In genomic region chr2:176702169-176702568, GRCh38 we compare ENCODE assay signal across 22 cellular contexts.
"Had no signal": no experiment of that assay in that cellular context is flagged by ENCODE, and none has a peak within 500 bp of the region (broad histone marks: within the 10 kb centered on the region; RNA-seq: fewer than 3 reads in every experiment).

No MANE protein-coding gene starts in this region.

- ATAC-seq: effector memory CD8-positive, alpha-beta T cell; mucosa of descending colon; natural killer cell treated with Interleukin-12 subunit alpha and Interleukin-12 subunit beta and Interleukin-15 and Interleukin-18, amount 100 ng/mL, for 72 hours; stimulated activated memory B cell treated with anti-CD40 and anti-IgM and Interleukin-4, amounts not matched to agents 10 μg/mL and 1 μg/mL and 100 μg/mL, for 72 hours; stimulated activated naive CD8-positive, alpha-beta T cell treated with anti-CD3 and anti-CD28 coated beads, Interleukin-15, Interleukin-2, amounts not matched to agents 100 U/mL and 50 U/mL, for 24 hours had no signal

- H3K36me3 ChIP-seq: neural progenitor cell, prostate gland, sigmoid colon, spleen, tibial artery, upper lobe of left lung had no signal

- H3K9me3 ChIP-seq: mucosa of descending colon, prostate gland, sigmoid colon, spleen, testis, tibial artery, upper lobe of left lung had no signal

- H3K4me3 ChIP-seq: mucosa of descending colon, neural progenitor cell, prostate gland, sigmoid colon, spleen, testis, tibial artery, upper lobe of left lung had no signal

- H3K27ac ChIP-seq: neural progenitor cell, prostate gland, sigmoid colon, spleen, testis, tibial artery, upper lobe of left lung had no signal

- H3K4me1 ChIP-seq: neural progenitor cell, prostate gland, sigmoid colon, testis, upper lobe of left lung had no signal

- H3K27me3 ChIP-seq: neural progenitor cell, sigmoid colon, testis, tibial artery, upper lobe of left lung had no signal

- DNase-seq: caudate nucleus; cerebellar nuclear complex; cortex of kidney; effector memory CD8-positive, alpha-beta T cell; erythroblast; head of caudate nucleus; mesenchymal stem cell; mucosa of descending colon; naive B cell; nucleus accumbens; sigmoid colon; spleen; stimulated activated CD4-positive, alpha-beta T cell treated with anti-CD3 and anti-CD28 coated beads, Interleukin-4, amount 100 ng/mL, for 4 hours; stimulated activated naive CD8-positive, alpha-beta T cell treated with anti-CD3 and anti-CD28 coated beads, Interleukin-15, Interleukin-2, amounts not matched to agents 100 U/mL and 50 U/mL, for 24 hours; substantia nigra; testis; tibial artery; upper lobe of left lung had no signal
